26 cellular contexts compared by ENCODE assay signal in the genomic region with DNA sequence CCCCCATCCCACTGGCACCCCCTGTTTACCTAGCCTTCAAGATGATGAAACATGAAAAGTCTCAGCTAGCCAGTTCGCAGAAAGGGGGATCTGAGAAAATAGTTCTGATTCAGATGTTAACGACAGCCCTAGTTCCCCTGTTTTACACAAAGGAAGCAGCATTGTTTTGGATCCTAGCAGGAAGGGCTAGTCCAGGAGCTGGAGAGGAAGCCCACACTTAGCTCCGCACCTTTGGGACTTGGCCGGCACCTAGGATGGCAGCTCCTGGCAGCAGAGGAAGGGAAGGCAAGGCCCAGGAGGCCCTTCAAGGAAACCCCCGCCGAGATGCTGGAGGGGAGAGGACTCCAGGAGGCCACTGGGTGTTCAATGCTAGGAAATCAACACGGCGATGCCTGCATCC.
"Had no signal": no experiment of that assay in that cellular context is flagged by ENCODE, and none has a peak within 500 bp of the region (broad histone marks: within the 10 kb centered on the region; RNA-seq: fewer than 3 reads in every experiment).

No MANE protein-coding gene starts in this region.

- H3K27ac Mint-ChIP-seq: dendritic cell treated with granulocyte-macrophage colony-stimulating factor and Interleukin-4, amounts not matched to agents 40 ng/mL and 50 ng/mL, for 4 days; endodermal cell; nephron progenitor cell; stimulated activated naive B cell treated with anti-CD40 and anti-IgM and Interleukin-4, amounts not matched to agents 10 μg/mL and 1 μg/mL and 100 μg/mL, for 72 hours; stimulated activated naive CD8-positive, alpha-beta T cell treated with anti-CD3 and anti-CD28 coated beads, Interleukin-15, Interleukin-2, amounts not matched to agents 100 ng/mL and 50 ng/mL, for 24 hours had no signal

- H3K79me2 ChIP-seq: hepatocyte had no signal

- H3K4me1 Mint-ChIP-seq: stimulated activated naive B cell treated with anti-CD40 and anti-IgM and Interleukin-4, amounts not matched to agents 10 μg/mL and 1 μg/mL and 100 μg/mL, for 72 hours had no signal

- H3K36me3 Mint-ChIP-seq: naive thymus-derived CD8-positive, alpha-beta T cell; stimulated activated naive B cell treated with anti-CD40 and anti-IgM and Interleukin-4, amounts not matched to agents 10 μg/mL and 1 μg/mL and 100 μg/mL, for 72 hours had no signal

- H3K4me2 ChIP-seq: hepatocyte had no signal

- H3K36me3 ChIP-seq: gastrocnemius medialis, left lung, lower lobe of right lung, pancreas, right lobe of liver, thoracic aorta, tibial nerve, upper lobe of left lung had no signal

- H3K27me3 ChIP-seq: gastrocnemius medialis, hepatocyte, pancreas, right lobe of liver, tibial nerve, upper lobe of left lung had no signal

- DNase-seq: effector CD8-positive, alpha-beta T cell; endodermal cell; foreskin fibroblast; gastrocnemius medialis; head of caudate nucleus; kidney; left lung; lower lobe of right lung; naive thymus-derived CD8-positive, alpha-beta T cell; nephron progenitor cell; occipital lobe; pancreas; retina; right lobe of liver; small intestine; stimulated activated CD4-positive, alpha-beta T cell treated with anti-CD3 and anti-CD28 coated beads, Interleukin-15, amount 100 ng/mL, for 24 hours; stimulated activated CD4-positive, alpha-beta T cell treated with anti-CD3 and anti-CD28 coated beads, Interleukin-2, amount 100 ng/mL, for 48 hours; stimulated activated naive B cell treated with anti-CD40 and anti-IgM and Interleukin-4, amounts not matched to agents 10 μg/mL and 1 μg/mL and 100 μg/mL, for 72 hours; upper lobe of left lung had no signal

- ATAC-seq: esophagus mucosa; gastrocnemius medialis; left lung; lower lobe of right lung; naive thymus-derived CD8-positive, alpha-beta T cell; pancreas; right lobe of liver; stimulated activated naive B cell treated with anti-CD40 and anti-IgM and Interleukin-4, amounts not matched to agents 10 μg/mL and 1 μg/mL and 100 μg/mL, for 72 hours had no signal

- H3K4me3 ChIP-seq: gastrocnemius medialis, hepatocyte, left lung, lower lobe of right lung, pancreas, right lobe of liver, thoracic aorta, tibial nerve, upper lobe of left lung had no signal

- H2AFZ ChIP-seq: hepatocyte had no signal

- H3K4me1 ChIP-seq: gastrocnemius medialis, left lung, lower lobe of right lung, pancreas, right lobe of liver, tibial nerve, upper lobe of left lung had no signal

- H3K9me3 Mint-ChIP-seq: dendritic cell treated with granulocyte-macrophage colony-stimulating factor and Interleukin-4, amounts not matched to agents 40 ng/mL and 50 ng/mL, for 4 days; naive thymus-derived CD8-positive, alpha-beta T cell; stimulated activated naive B cell treated with anti-CD40 and anti-IgM and Interleukin-4, amounts not matched to agents 10 μg/mL and 1 μg/mL and 100 μg/mL, for 72 hours; stimulated activated naive CD8-positive, alpha-beta T cell treated with anti-CD3 and anti-CD28 coated beads, Interleukin-15, Interleukin-2, amounts not matched to agents 100 ng/mL and 50 ng/mL, for 24 hours had no signal

- H3K27ac ChIP-seq: epithelial cell of prostate, gastrocnemius medialis, hepatocyte, left lung, lower lobe of right lung, pancreas, right lobe of liver, thoracic aorta, tibial nerve, upper lobe of left lung had no signal

- H3K4me3 Mint-ChIP-seq: dendritic cell treated with granulocyte-macrophage colony-stimulating factor and Interleukin-4, amounts not matched to agents 40 ng/mL and 50 ng/mL, for 4 days; endodermal cell; naive thymus-derived CD8-positive, alpha-beta T cell; nephron progenitor cell; stimulated activated naive B cell treated with anti-CD40 and anti-IgM and Interleukin-4, amounts not matched to agents 10 μg/mL and 1 μg/mL and 100 μg/mL, for 72 hours; stimulated activated naive CD8-positive, alpha-beta T cell treated with anti-CD3 and anti-CD28 coated beads, Interleukin-15, Interleukin-2, amounts not matched to agents 100 ng/mL and 50 ng/mL, for 24 hours had no signal

- H3K9me3 ChIP-seq: gastrocnemius medialis, left lung, lower lobe of right lung, pancreas, right lobe of liver, thoracic aorta, tibial nerve, upper lobe of left lung had no signal
